Comparison of ENCODE assay signal across 17 cellular contexts in the genomic region with DNA sequence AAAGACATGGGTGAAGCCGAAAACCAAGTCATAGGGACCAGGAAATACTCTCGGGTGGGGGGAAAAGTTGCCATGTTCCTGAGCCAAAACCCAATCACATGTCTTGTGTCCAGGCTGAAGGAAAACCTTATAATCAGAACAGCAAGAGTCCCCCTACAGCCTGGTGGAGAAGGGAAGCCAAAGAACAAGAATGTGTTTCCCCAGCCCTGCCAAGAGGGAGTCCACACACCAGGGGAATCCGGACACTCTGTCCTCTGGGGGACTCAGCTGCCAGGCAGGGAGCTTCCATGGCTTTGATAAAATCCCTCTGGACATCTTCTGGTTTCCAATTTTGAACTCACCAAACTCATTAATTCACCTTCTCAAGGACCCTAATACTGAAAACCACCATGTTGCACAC.
DNase-seq lines count a peak whose midpoint lies in the region; ATAC-seq and TF ChIP-seq lines count a peak whose summit lies in the region.
"Had no signal": no experiment of that assay in that cellular context is flagged by ENCODE, and none has a peak within 500 bp of the region (broad histone marks: within the 10 kb centered on the region; RNA-seq: fewer than 3 reads in every experiment).

No MANE protein-coding gene starts in this region.

- intact Hi-C loops in left cardiac atrium (cut with DNase I) = no loop called here
- intact Hi-C loops in right cardiac atrium (cut with DNase I) = no loop called here
- intact Hi-C loops in cardiac septum (cut with DNase I) = no loop called here

- CTCF ChIA-PET in AG04450 (lab: Charles Lee) = no interaction called here

- H3K4me3 ChIP-seq in right atrium auricular region (no peak overlapping the region), right cardiac atrium (ENCODE audit: low read length) (no peak overlapping the region), AG04450 (ENCODE audit: low read depth, low read length) (no peak overlapping the region), MG63 (no peak overlapping the region)
- H3K4me3 ChIP-seq: A549; BLaER1 treated with 17β-estradiol and CSF1 and Interleukin-3, amounts not matched to agents 10 nM and 100 nM; GM12878 had no signal

- POLR2A ChIA-PET in AG04450 (lab: Yijun Ruan, JAX) = no interaction called here

- no peak for TF ChIP-seq CTCF in right atrium auricular region (IDR thresholded peaks at IDR 0.05)
- no peak for TF ChIP-seq CTCF in AG04450 (IDR thresholded peaks at IDR 0.05; ENCODE audit: low read depth, low read length)

- peak; percentile 62 to 77 for ATAC-seq in left cardiac atrium
- peak; percentile 35 to 78 for ATAC-seq in right cardiac atrium
- ATAC-seq: A549; CD8-positive, alpha-beta T cell; GM12878 had no signal

- H3K27ac ChIP-seq in right atrium auricular region = no peak overlapping the region
- H3K27ac ChIP-seq in right cardiac atrium (ENCODE audit: low read length) = no peak overlapping the region
- H3K27ac ChIP-seq in AG04450 (ENCODE audit: low read depth, low read length) = peak overlapping the region; percentile 11
- H3K27ac ChIP-seq: 22Rv1; A549; BLaER1 treated with 17β-estradiol and CSF1 and Interleukin-3, amounts not matched to agents 10 nM and 100 nM; C4-2B had no signal

- H3K4me1 ChIP-seq in right atrium auricular region (no peaks in the 10 kb centered on the region), right cardiac atrium (ENCODE audit: control insufficient read depth, insufficient read depth, low read length) (no peaks in the 10 kb centered on the region)
- H3K4me1 ChIP-seq: A549; BLaER1 treated with 17β-estradiol and CSF1 and Interleukin-3, amounts not matched to agents 10 nM and 100 nM; Caco-2 had no signal

- H3K27me3 ChIP-seq in right atrium auricular region (no peaks in the 10 kb centered on the region), right cardiac atrium (ENCODE audit: control insufficient read depth, insufficient read depth) (no peaks in the 10 kb centered on the region), AG04450 (ENCODE audit: control insufficient read depth, insufficient read depth, low read length) (peaks cover 2% of the 10 kb centered on the region), MG63 (no peaks in the 10 kb centered on the region)
- H3K27me3 ChIP-seq: BLaER1 treated with 17β-estradiol and CSF1 and Interleukin-3, amounts not matched to agents 10 nM and 100 nM had no signal

- WGBS in right cardiac atrium = 53% methylated on average over 3 of the region's 3 CpGs

- H3K9me3 ChIP-seq in right atrium auricular region (no peaks in the 10 kb centered on the region), right cardiac atrium (ENCODE audit: control insufficient read depth, low read length) (no peaks in the 10 kb centered on the region), AG04450 (ENCODE audit: control insufficient read depth, insufficient read depth, low read length) (no peaks in the 10 kb centered on the region; the same call in 1 of the 2 replicates), MG63 (no peaks in the 10 kb centered on the region)
- H3K9me3 ChIP-seq: A549, Caco-2 had no signal

- DNase-seq in left cardiac atrium (no peak), right atrium auricular region (ENCODE audit: low spot score) (no peak), right cardiac atrium (peak in 1 of 3 donors; percentile 35), cardiac septum (ENCODE audit: low spot score) (no peak), AG04450 (ENCODE audit: low read depth, low spot score) (no peak), MG63 (no peak)
- DNase-seq: Caco-2; Calu3; CD4-positive, alpha-beta T cell; CD8-positive, alpha-beta T cell; DMS79 treated with DMSO at 0.1 percent for 48 hours; GF-D8 had no signal

- no peaks in the 10 kb centered on the region for H3K36me3 ChIP-seq in right atrium auricular region
- H3K36me3 ChIP-seq in MG63 = no peaks in the 10 kb centered on the region
- H3K36me3 ChIP-seq: BLaER1 treated with 17β-estradiol and CSF1 and Interleukin-3, amounts not matched to agents 10 nM and 100 nM had no signal
